6 cellular contexts compared by ENCODE assay signal in the genomic region with DNA sequence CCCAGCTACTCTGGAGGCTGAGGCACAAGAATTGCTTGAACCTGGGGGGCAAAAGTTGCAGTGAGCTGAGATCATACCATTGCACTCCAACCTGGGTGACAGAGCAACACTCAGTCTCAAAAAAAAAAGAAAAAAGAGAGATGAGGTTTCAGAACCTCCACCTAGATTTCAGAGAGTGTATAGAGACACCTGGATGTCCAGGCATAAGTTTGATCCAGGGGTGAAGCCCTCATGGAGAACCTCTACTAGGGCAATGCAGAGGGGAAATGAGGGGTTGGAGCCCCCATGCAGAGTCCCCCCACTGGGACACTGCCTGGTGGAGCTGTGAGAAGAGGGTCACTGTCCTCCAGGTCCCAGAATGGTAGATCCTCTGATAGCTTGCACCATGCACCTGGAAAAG.
"Had no signal": no experiment of that assay in that cellular context is flagged by ENCODE, and none has a peak within 500 bp of the region (broad histone marks: within the 10 kb centered on the region; RNA-seq: fewer than 3 reads in every experiment).

No MANE protein-coding gene starts in this region.

- ATAC-seq: HCT116 had no signal

- H3K27ac ChIP-seq: GM23248 had no signal

- H2AFZ ChIP-seq: GM23248 had no signal

- H3K36me3 ChIP-seq: HAP-1 had no signal

- DNase-seq: GM23248, GOT3, H7, IMR-90 had no signal

- H3K4me3 ChIP-seq: GM23248, HAP-1 had no signal
